33 cellular contexts compared by ENCODE assay signal in genomic region chr18:69523582-69523981, GRCh38.
"Had no signal": no experiment of that assay in that cellular context is flagged by ENCODE, and none has a peak within 500 bp of the region (broad histone marks: within the 10 kb centered on the region; RNA-seq: fewer than 3 reads in every experiment).

No MANE protein-coding gene starts in this region.

- H3K9me3 ChIP-seq: adrenal gland, body of pancreas, breast epithelium had no signal

- H3K27ac ChIP-seq: adrenal gland, body of pancreas, brain microvascular endothelial cell, breast epithelium, VCaP had no signal

- H3K36me3 ChIP-seq: adrenal gland, brain microvascular endothelial cell, breast epithelium had no signal

- DNase-seq: activated B cell treated with CpG ODN at 0.5 μM for 24 hours; activated CD4-positive, alpha-beta memory T cell treated with anti-CD3 and anti-CD28 coated beads for 36 hours; activated CD4-positive, alpha-beta T cell treated with anti-CD3 and anti-CD28 coated beads for 4 hours; activated CD4-positive, alpha-beta T cell treated with anti-CD3 and anti-CD28 coated beads, Interleukin-2, amount 10 ng/mL, durations not matched to agents 24 days and 14 days; activated CD4-positive, alpha-beta T cell treated with anti-CD3 and anti-CD28 coated beads, Interleukin-2, amount 50 U/mL, for 1 hour; activated CD4-positive, alpha-beta T cell treated with anti-CD3 and anti-CD28 coated beads, Interleukin-2, amount 50 U/mL, for 4 hours; activated CD4-positive, CD25-positive, alpha-beta regulatory T cell treated with anti-CD3 and anti-CD28 coated beads, Interleukin-2, amount 50 U/mL, for 72 hours; activated CD8-positive, alpha-beta memory T cell treated with anti-CD3 and anti-CD28 coated beads, Interleukin-2, amount 50 U/mL, for 4 hours; activated CD8-positive, alpha-beta T cell treated with anti-CD3 and anti-CD28 coated beads for 36 hours; activated effector memory CD4-positive, alpha-beta T cell treated with anti-CD3 and anti-CD28 coated beads, Interleukin-2, amount 50 U/mL, for 16 hours; activated gamma-delta T cell treated with Interleukin-2 at 50 U/mL for 16 hours; activated naive CD4-positive, alpha-beta T cell; activated naive CD4-positive, alpha-beta T cell treated with anti-CD3 and anti-CD28 coated beads for 36 hours; activated naive CD4-positive, alpha-beta T cell treated with anti-CD3 and anti-CD28 coated beads, Interleukin-2, amount 50 U/mL, for 16 hours; activated naive CD8-positive, alpha-beta T cell treated with anti-CD3 and anti-CD28 coated beads for 36 hours; activated T-cell treated with anti-CD3 and anti-CD28 coated beads for 4 hours; activated T-cell treated with anti-CD3 and anti-CD28 coated beads, Interleukin-2, amount 50 U/mL, for 1 hour; activated T-cell treated with anti-CD3 and anti-CD28 coated beads, Interleukin-2, amount 50 U/mL, for 4 hours; activated T-cell treated with anti-CD3 and anti-CD28 coated beads, Interleukin-2, amount 50 U/mL, for 72 hours; adrenal gland; amniotic stem cell; aorta; body of pancreas; brain microvascular endothelial cell; central memory CD4-positive, alpha-beta T cell; T-helper 2 cell; T-helper 9 cell had no signal

- H3K4me3 ChIP-seq: adrenal gland, body of pancreas, breast epithelium had no signal

- FAIRE-seq: astrocyte, TTC549 had no signal

- H3K27me3 ChIP-seq: adrenal gland, body of pancreas, brain microvascular endothelial cell, breast epithelium had no signal

- H3K4me1 ChIP-seq: adrenal gland, body of pancreas, breast epithelium had no signal

- ATAC-seq: activated CD8-positive, alpha-beta T cell treated with anti-CD3 and anti-CD28 coated beads for 36 hours; activated naive CD4-positive, alpha-beta T cell treated with anti-CD3 and anti-CD28 coated beads, Interleukin-2, amount 50 U/mL, for 72 hours; activated T-cell treated with anti-CD3 and anti-CD28 coated beads, Interleukin-2, amount 50 U/mL, for 4 hours; activated T-cell treated with anti-CD3 and anti-CD28 coated beads, Interleukin-2, amount 50 U/mL, for 72 hours; activated T-helper 17 cell treated with anti-CD3 and anti-CD28 coated beads, Interleukin-2, amount 50 U/mL, for 72 hours; body of pancreas had no signal
